ENCODE assay signal across 32 cellular contexts in the genomic region with DNA sequence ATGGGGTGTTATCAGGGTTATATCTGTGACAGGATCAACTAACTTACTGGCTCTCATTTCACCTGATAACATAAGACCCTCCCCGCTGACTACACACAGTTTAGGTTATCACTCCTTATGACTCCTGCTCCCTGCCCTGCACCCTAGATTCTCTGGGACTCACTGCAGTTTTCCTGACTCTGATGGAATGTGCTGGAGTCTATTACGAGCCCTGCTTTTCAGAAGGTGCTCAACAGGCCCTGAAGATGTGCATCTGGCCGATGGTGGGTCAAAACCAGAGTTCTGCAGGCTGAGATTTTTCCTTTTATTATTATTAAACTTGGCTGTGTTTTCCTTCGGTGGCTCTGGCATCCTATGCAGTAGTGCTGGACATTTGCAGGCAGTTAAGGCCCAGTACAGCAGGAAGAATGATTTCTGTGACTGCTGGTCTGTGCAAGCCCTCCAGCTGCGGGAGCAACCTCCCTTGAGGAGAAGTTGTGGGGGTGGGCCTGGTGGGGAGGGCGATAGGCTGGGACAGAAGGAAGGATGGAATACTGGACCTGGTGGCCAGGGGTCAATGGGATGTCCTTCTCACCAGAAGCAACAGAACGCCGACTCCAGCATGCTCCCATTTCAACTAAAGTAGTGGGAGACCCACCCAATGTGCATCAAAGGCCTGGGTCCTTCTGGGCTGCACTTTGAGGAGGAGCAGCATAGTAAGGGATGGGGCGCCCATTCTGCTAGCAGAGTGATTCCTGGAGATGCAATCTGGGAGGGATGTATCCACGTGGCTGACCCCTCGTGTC. TPM values are rescaled to one million over a fixed set of nuclear protein-coding genes. Genes with fewer than 3 reads are reported as not detected.
"Had no signal": no experiment of that assay in that cellular context is flagged by ENCODE, and none has a peak within 500 bp of the region (broad histone marks: within the 10 kb centered on the region; RNA-seq: fewer than 3 reads in every experiment).

No MANE protein-coding gene starts in this region.

- H3K27me3 ChIP-seq: pancreas, stomach, suprapubic skin, tibial artery, upper lobe of left lung, vagina had no signal

- H3K4me1 ChIP-seq: left lung, lower lobe of right lung, prostate gland, suprapubic skin had no signal

- H3K27ac Mint-ChIP-seq: immature natural killer cell; natural killer cell treated with Interleukin-12 subunit alpha and Interleukin-12 subunit beta and Interleukin-15 and Interleukin-18, amount 100 ng/mL, for 72 hours; stimulated activated naive B cell treated with anti-CD40 and anti-IgM and Interleukin-4, amounts not matched to agents 10 μg/mL and 1 μg/mL and 100 μg/mL, for 72 hours had no signal

- FAIRE-seq: islet of Langerhans, kidney, pancreas had no signal

- H3K36me3 Mint-ChIP-seq: immature natural killer cell; natural killer cell treated with Interleukin-12 subunit alpha and Interleukin-12 subunit beta and Interleukin-15 and Interleukin-18, amount 100 ng/mL, for 72 hours; stimulated activated naive B cell treated with anti-CD40 and anti-IgM and Interleukin-4, amounts not matched to agents 10 μg/mL and 1 μg/mL and 100 μg/mL, for 72 hours had no signal

- H3K4me1 Mint-ChIP-seq: immature natural killer cell; naive thymus-derived CD4-positive, alpha-beta T cell; stimulated activated naive B cell treated with anti-CD40 and anti-IgM and Interleukin-4, amounts not matched to agents 10 μg/mL and 1 μg/mL and 100 μg/mL, for 72 hours had no signal

- H3K9me3 Mint-ChIP-seq: natural killer cell treated with Interleukin-12 subunit alpha and Interleukin-12 subunit beta and Interleukin-15 and Interleukin-18, amount 100 ng/mL, for 72 hours; stimulated activated naive B cell treated with anti-CD40 and anti-IgM and Interleukin-4, amounts not matched to agents 10 μg/mL and 1 μg/mL and 100 μg/mL, for 72 hours had no signal

- H3K4me3 Mint-ChIP-seq: immature natural killer cell; naive thymus-derived CD4-positive, alpha-beta T cell; natural killer cell treated with Interleukin-12 subunit alpha and Interleukin-12 subunit beta and Interleukin-15 and Interleukin-18, amount 100 ng/mL, for 72 hours; stimulated activated naive B cell treated with anti-CD40 and anti-IgM and Interleukin-4, amounts not matched to agents 10 μg/mL and 1 μg/mL and 100 μg/mL, for 72 hours had no signal

- ATAC-seq: left colon; lower lobe of right lung; mucosa of descending colon; naive thymus-derived CD4-positive, alpha-beta T cell; natural killer cell treated with Interleukin-12 subunit alpha and Interleukin-12 subunit beta and Interleukin-15 and Interleukin-18, amount 100 ng/mL, for 72 hours; right cardiac atrium; sciatic nerve; stimulated activated naive B cell treated with anti-CD40 and anti-IgM and Interleukin-4, amounts not matched to agents 10 μg/mL and 1 μg/mL and 100 μg/mL, for 72 hours; stimulated activated naive CD8-positive, alpha-beta T cell treated with anti-CD3 and anti-CD28 coated beads, Interleukin-15, Interleukin-2, amounts not matched to agents 100 U/mL and 50 U/mL, for 24 hours had no signal

- H3K36me3 ChIP-seq: prostate gland, thoracic aorta had no signal

- H3K27ac ChIP-seq: left lung, lower lobe of right lung, pancreas, skin epidermis, suprapubic skin, thoracic aorta, tibial artery, upper lobe of left lung, vagina had no signal

- H3K4me3 ChIP-seq: left lung, lower lobe of right lung, mucosa of descending colon, pancreas, prostate gland, skin epidermis, stomach, suprapubic skin, thoracic aorta, tibial artery, upper lobe of left lung, vagina had no signal

- DNase-seq: hippocampal formation; immature natural killer cell; kidney; left colon; left lung; lower lobe of right lung; mammary epithelial cell; midbrain; mucosa of descending colon; naive thymus-derived CD4-positive, alpha-beta T cell; pancreas; posterior cingulate gyrus; retina; right cardiac atrium; stimulated activated CD4-positive, alpha-beta T cell treated with anti-CD3 and anti-CD28 coated beads, Interleukin-12 subunit alpha, Interleukin-12 subunit beta, amount 100 ng/mL, for 4 hours; stimulated activated CD4-positive, alpha-beta T cell treated with anti-CD3 and anti-CD28 coated beads, Interleukin-15, amount 100 ng/mL, for 24 hours; stimulated activated CD4-positive, alpha-beta T cell treated with anti-CD3 and anti-CD28 coated beads, Interleukin-2, amount 100 ng/mL, for 24 hours; stimulated activated CD4-positive, alpha-beta T cell treated with anti-CD3 and anti-CD28 coated beads, Interleukin-4, amount 100 ng/mL, for 1 hour; stimulated activated naive B cell treated with anti-CD40 and anti-IgM and Interleukin-4, amounts not matched to agents 10 μg/mL and 1 μg/mL and 100 μg/mL, for 72 hours; stimulated activated naive CD8-positive, alpha-beta T cell treated with anti-CD3 and anti-CD28 coated beads, Interleukin-15, Interleukin-2, amounts not matched to agents 100 U/mL and 50 U/mL, for 24 hours; stomach; tibial artery; upper lobe of left lung had no signal

- H3K9me3 ChIP-seq: left lung, lower lobe of right lung, mucosa of descending colon, pancreas, prostate gland, stomach, suprapubic skin, thoracic aorta, tibial artery, upper lobe of left lung, vagina had no signal

RNA-seq across cellular contexts. Expression of a gene that starts 11.0 kb away (rescaled TPM):
- total RNA-seq: naive thymus-derived CD4-positive, alpha-beta T cell; natural killer cell treated with Interleukin-12 subunit alpha and Interleukin-12 subunit beta and Interleukin-15 and Interleukin-18, amount 100 ng/mL, for 72 hours had no signal
- polyA plus RNA-seq: immature natural killer cell; mammary epithelial cell; naive thymus-derived CD4-positive, alpha-beta T cell; neural cell had no signal
